ENCODE assay signal across 1 cellular context in genomic region chr15:50816191-50816590, GRCh38.
TF ChIP-seq lines count a peak whose summit lies in the region.

No MANE protein-coding gene starts in this region.

TF ChIP-seq in K562, 482 proteins besides CTCF, POLR2A, EP300 and RAD21 (continued from another document):
- no peak for TF ChIP-seq ZNF347 (CRISPR knock-in tag; IDR thresholded peaks at IDR 0.05; ENCODE audit: low read depth)
- no peak for TF ChIP-seq THAP7 (CRISPR knock-in tag; IDR thresholded peaks at IDR 0.05)
